10 cellular contexts compared by ENCODE assay signal in genomic region chr1:94068831-94069648, GRCh38. TPM values are rescaled to one million over a fixed set of nuclear protein-coding genes. Genes with fewer than 3 reads are reported as not detected.
A peak's percentile ranks its signal among the peaks of the same experiment; 100 is the strongest.
DNase-seq lines count a peak whose midpoint lies in the region; ATAC-seq and TF ChIP-seq lines count a peak whose summit lies in the region.
"Had no signal": no experiment of that assay in that cellular context is flagged by ENCODE, and none has a peak within 500 bp of the region (broad histone marks: within the 10 kb centered on the region; RNA-seq: fewer than 3 reads in every experiment).

No MANE protein-coding gene starts in this region.

- no peak overlapping the region for H2BK120ac ChIP-seq in mesendoderm (ENCODE audit: low read depth, low read length)

- TF ChIP-seq CTCF in uterus (IDR thresholded peaks at IDR 0.05) (no peak), lower leg skin (IDR thresholded peaks at IDR 0.05) (no peak)

- H3K79me2 ChIP-seq in mesendoderm (ENCODE audit: control insufficient read depth, insufficient read depth, low read length) = no peaks in the 10 kb centered on the region

- H3K4me3 Mint-ChIP-seq in activated CD4-positive, alpha-beta T cell treated with anti-CD3 and anti-CD28 coated beads, Interleukin-2, amount 10 ng/mL, durations not matched to agents 24 days and 14 days = no peak overlapping the region
- H3K4me3 Mint-ChIP-seq: naive thymus-derived CD8-positive, alpha-beta T cell had no signal

- peak overlapping the region; percentile 10 for H3K56ac ChIP-seq in mesendoderm (ENCODE audit: low read length)

- no peak overlapping the region for H4K8ac ChIP-seq in mesendoderm (ENCODE audit: low read depth, low read length)

- no peaks in the 10 kb centered on the region for H3K9me3 Mint-ChIP-seq in activated CD4-positive, alpha-beta T cell treated with anti-CD3 and anti-CD28 coated beads, Interleukin-2, amount 10 ng/mL, durations not matched to agents 24 days and 14 days
- H3K9me3 Mint-ChIP-seq: naive thymus-derived CD8-positive, alpha-beta T cell had no signal

- H4K5ac ChIP-seq in mesendoderm (ENCODE audit: low read length) = no peak overlapping the region

- intact Hi-C loops in uterus (cut with DNase I; ENCODE audit: low total_unique reads) (loop anchor here (10.0 kb wide), 1 partner anchor 166 kb away; the partner anchor contains the start of gene ARHGAP29), lower leg skin (cut with DNase I; ENCODE audit: low total_unique reads) (no loop called here)
- intact Hi-C loops in activated CD4-positive, alpha-beta T cell treated with anti-CD3 and anti-CD28 coated beads, Interleukin-2, amount 10 ng/mL, durations not matched to agents 24 days and 14 days (cut with micrococcal nuclease) = loop anchor here (10.0 kb wide), 1 partner anchor 266 kb away; no protein-coding TSS in a partner anchor

- DNase-seq in NCI-H2227 (lab: John Stamatoyannopoulos, UW; ENCODE audit: unreplicated experiment) (peak; percentile 47), NCI-H2227 treated with DMSO at 0.1 percent for 48 hours (lab: John Stamatoyannopoulos, UW) (no peak), mesendoderm (peak; percentile 62), uterus (no peak), lower leg skin (ENCODE audit: low spot score in 2 of 2) (no peak)
- no peak for DNase-seq in activated CD4-positive, alpha-beta T cell treated with anti-CD3 and anti-CD28 coated beads, Interleukin-2, amount 10 ng/mL, durations not matched to agents 24 days and 14 days
- DNase-seq: activated effector memory CD4-positive, alpha-beta T cell treated with Interleukin-2 at 50 U/mL for 16 hours; naive thymus-derived CD8-positive, alpha-beta T cell had no signal

- no peak overlapping the region for H3K4me2 ChIP-seq in mesendoderm (ENCODE audit: low read length)

- H3K9ac ChIP-seq in mesendoderm (ENCODE audit: low read length) = no peak overlapping the region

- peaks cover 3% of the 10 kb centered on the region for H3K4me1 ChIP-seq in mesendoderm (ENCODE audit: control insufficient read depth, low read depth, low read length)
- no peaks in the 10 kb centered on the region for H3K4me1 ChIP-seq in uterus

- no peaks in the 10 kb centered on the region for H3K36me3 Mint-ChIP-seq in activated CD4-positive, alpha-beta T cell treated with anti-CD3 and anti-CD28 coated beads, Interleukin-2, amount 10 ng/mL, durations not matched to agents 24 days and 14 days (ENCODE audit: low read depth)
- H3K36me3 Mint-ChIP-seq: naive thymus-derived CD8-positive, alpha-beta T cell had no signal

- H3K27ac Mint-ChIP-seq in activated CD4-positive, alpha-beta T cell treated with anti-CD3 and anti-CD28 coated beads, Interleukin-2, amount 10 ng/mL, durations not matched to agents 24 days and 14 days = no peak overlapping the region

- H3K9me3 ChIP-seq in uterus = no peaks in the 10 kb centered on the region

- H2AK5ac ChIP-seq in mesendoderm (ENCODE audit: low read length) = no peak overlapping the region

- H2BK5ac ChIP-seq in mesendoderm (ENCODE audit: low read length) = no peak overlapping the region

- ATAC-seq in GM21367 (IDR thresholded peaks at IDR 0.05; ENCODE audit: unreplicated experiment) = no peak
- ATAC-seq: naive thymus-derived CD8-positive, alpha-beta T cell had no signal

- peaks cover 8% of the 10 kb centered on the region for H3K27me3 Mint-ChIP-seq in activated CD4-positive, alpha-beta T cell treated with anti-CD3 and anti-CD28 coated beads, Interleukin-2, amount 10 ng/mL, durations not matched to agents 24 days and 14 days
- H3K27me3 Mint-ChIP-seq: naive thymus-derived CD8-positive, alpha-beta T cell had no signal

- H3K4me3 ChIP-seq in mesendoderm (ENCODE audit: low read length) (no peak overlapping the region), uterus (no peak overlapping the region), lower leg skin (ENCODE audit: low read depth, poor library complexity, severe bottlenecking) (no peak overlapping the region)

- H3K23ac ChIP-seq in mesendoderm (ENCODE audit: low read length) = no peak overlapping the region

- H3K4ac ChIP-seq in mesendoderm (ENCODE audit: low read depth, low read length) = no peak overlapping the region

- H3K4me1 Mint-ChIP-seq in activated CD4-positive, alpha-beta T cell treated with anti-CD3 and anti-CD28 coated beads, Interleukin-2, amount 10 ng/mL, durations not matched to agents 24 days and 14 days = peaks cover 9% of the 10 kb centered on the region

- TF ChIP-seq POLR2A in uterus (IDR thresholded peaks at IDR 0.05) (no peak), lower leg skin (IDR thresholded peaks at IDR 0.05) (no peak)

- no peaks in the 10 kb centered on the region for H3K36me3 ChIP-seq in mesendoderm (ENCODE audit: control insufficient read depth, insufficient read depth, low read length)
- H3K36me3 ChIP-seq in uterus = no peaks in the 10 kb centered on the region

- H3K18ac ChIP-seq in mesendoderm (ENCODE audit: low read length) = no peak overlapping the region

- H3K27me3 ChIP-seq in mesendoderm (ENCODE audit: insufficient read depth, low read length, poor library complexity) (no peaks in the 10 kb centered on the region), uterus (no peaks in the 10 kb centered on the region)

- WGBS in mesendoderm (ENCODE audit: extremely low coverage, insufficient coverage, low lambda C conversion rate) = no CpG with 5 or more reads among the region's 12 CpGs
- WGBS in lower leg skin, 2 donors = 77 to 83% methylated on average over 12 of the region's 12 CpGs

- H3K27ac ChIP-seq in cingulate gyrus (ENCODE audit: low read depth, low read length) (peak overlapping the region; percentile 7), mesendoderm (ENCODE audit: low read depth, low read length) (no peak overlapping the region), uterus (peak overlapping the region; percentile 41 to 64)

- H3K79me1 ChIP-seq in mesendoderm (ENCODE audit: low read length) = no peaks in the 10 kb centered on the region

- H2BK15ac ChIP-seq in mesendoderm (replicated peaks; ENCODE audit: low read depth) = no peak overlapping the region

RNA-seq across cellular contexts. Expression of gene ABCA4, which starts 51.9 kb away (rescaled TPM):
- polyA plus RNA-seq in mesendoderm (2013, experiment 1 of 2) = 0.17 TPM
- 0.07 TPM for polyA plus RNA-seq in mesendoderm (2013, experiment 2 of 2)
- total RNA-seq in uterus (1 to 10 TPM in 2 of 4 donors, under 1 TPM in 1, not detected in 1; 0.49 to 2.0 (median 1.0) TPM), lower leg skin (1 to 10 TPM in 3 of 4 donors, under 1 TPM in 1; 0.46 to 5.3 (median 3.8) TPM)
- total RNA-seq in activated CD4-positive, alpha-beta T cell treated with anti-CD3 and anti-CD28 coated beads, Interleukin-2, amount 10 ng/mL, durations not matched to agents 24 days and 14 days = 0.12 TPM in 1 of 2 replicates, not detected in the other
- total RNA-seq: naive thymus-derived CD8-positive, alpha-beta T cell had no signal
- polyA plus RNA-seq: naive thymus-derived CD8-positive, alpha-beta T cell had no signal

Comparison
In these comparisons a context has a peak if more than half of its experiments do, and no peak if none do; other contexts are left out.
1. DNase-seq: peak in NCI-H2227 (single experiment) and mesendoderm (single experiment); none in NCI-H2227 treated with DMSO at 0.1 percent for 48 hours (single experiment), uterus (0 of 2), activated CD4-positive, alpha-beta T cell treated with anti-CD3 and anti-CD28 coated beads, Interleukin-2, amount 10 ng/mL, durations not matched to agents 24 days and 14 days (single experiment) and lower leg skin (0 of 2).